In genomic region chr1:23916209-23917131, GRCh38 we compare ENCODE assay signal across 8 cellular contexts. TPM values are rescaled to one million over a fixed set of nuclear protein-coding genes. Genes with fewer than 3 reads are reported as not detected.
DNase-seq lines count a peak whose midpoint lies in the region; ATAC-seq and TF ChIP-seq lines count a peak whose summit lies in the region.

No MANE protein-coding gene starts in this region.

- intact Hi-C loops in left cardiac atrium (cut with DNase I) = loop anchor here in 1 of 2 donors (5.0 kb wide), 1 partner anchor 144 kb away; no protein-coding TSS in a partner anchor

- ATAC-seq in GM18868 (IDR thresholded peaks at IDR 0.05; ENCODE audit: unreplicated experiment) (peak; percentile 56), left cardiac atrium (peak; percentile 84 to 88), GM18505 (IDR thresholded peaks at IDR 0.05; ENCODE audit: unreplicated experiment) (no peak)

- peak; percentile 86 for TF ChIP-seq CTCF in retinal pigment epithelial cell (conservative IDR thresholded peaks at IDR 0.05; ENCODE audit: low read depth, low read length)

- no peak overlapping the region for H3K4me3 ChIP-seq in retinal pigment epithelial cell (ENCODE audit: low read length)

- no peak for TF ChIP-seq POLR2A in GM18505 (IDR thresholded peaks at IDR 0.05; ENCODE audit: borderline replicate concordance, extremely low read depth, insufficient read depth, insufficient read length)

- DNase-seq in Ammon's horn (ENCODE audit: low spot score) (peak; percentile 62), HT1080 (ENCODE audit: low read depth) (peak; percentile 88), RPMI7951 (ENCODE audit: low read depth) (peak; percentile 69), left cardiac atrium (peak; percentile 61), retinal pigment epithelial cell (ENCODE audit: low read depth) (peak; percentile 44)
- DNase-seq in activated naive CD4-positive, alpha-beta T cell treated with anti-CD3 and anti-CD28 coated beads, Interleukin-2, amount 50 U/mL, for 16 hours = peak; percentile 49

RNA-seq across cellular contexts. Expression of gene CNR2, which starts 3.3 kb away (rescaled TPM):
- total RNA-seq in HT1080 (2014; rRNA removed; shearing (Covaris generic)) = not detected in 2 replicates
- not detected in 2 replicates for polyA plus RNA-seq in HT1080 (2015; cell fraction: cytosol; rRNA removed)
- polyA plus RNA-seq in HT1080 (2015; cell fraction: nucleus; rRNA removed) = not detected in 2 replicates
- total RNA-seq in RPMI7951 (2014; rRNA removed; shearing (Covaris generic)) = not detected in 2 replicates
- not detected for total RNA-seq in left cardiac atrium

RNA-seq across cellular contexts. Expression of gene PNRC2, which starts 43.2 kb away (rescaled TPM):
- 65.5 and 326 TPM in 2 replicates for total RNA-seq in HT1080 (2014; rRNA removed; shearing (Covaris generic))
- polyA plus RNA-seq in HT1080 (2015; cell fraction: cytosol; rRNA removed) = 87.1 and 100 TPM in 2 replicates
- polyA plus RNA-seq in HT1080 (2015; cell fraction: nucleus; rRNA removed) = 90.1 and 90.4 TPM in 2 replicates
- total RNA-seq in RPMI7951 (2014; rRNA removed; shearing (Covaris generic)) = 111 and 115 TPM in 2 replicates
- 10 to 100 TPM; 84.2 to 89.2 TPM for total RNA-seq in left cardiac atrium

RNA-seq across cellular contexts. Expression of gene FUCA1, which starts 48.4 kb away (rescaled TPM):
- 2.3 and 3.5 TPM in 2 replicates for total RNA-seq in HT1080 (2014; rRNA removed; shearing (Covaris generic))
- polyA plus RNA-seq in HT1080 (2015; cell fraction: cytosol; rRNA removed) = 8.0 and 10.1 TPM in 2 replicates
- 11.7 and 14.0 TPM in 2 replicates for polyA plus RNA-seq in HT1080 (2015; cell fraction: nucleus; rRNA removed)
- 38.8 and 40.9 TPM in 2 replicates for total RNA-seq in RPMI7951 (2014; rRNA removed; shearing (Covaris generic))
- total RNA-seq in left cardiac atrium = 10 to 100 TPM; 17.0 to 19.9 TPM
